In the genomic region with DNA sequence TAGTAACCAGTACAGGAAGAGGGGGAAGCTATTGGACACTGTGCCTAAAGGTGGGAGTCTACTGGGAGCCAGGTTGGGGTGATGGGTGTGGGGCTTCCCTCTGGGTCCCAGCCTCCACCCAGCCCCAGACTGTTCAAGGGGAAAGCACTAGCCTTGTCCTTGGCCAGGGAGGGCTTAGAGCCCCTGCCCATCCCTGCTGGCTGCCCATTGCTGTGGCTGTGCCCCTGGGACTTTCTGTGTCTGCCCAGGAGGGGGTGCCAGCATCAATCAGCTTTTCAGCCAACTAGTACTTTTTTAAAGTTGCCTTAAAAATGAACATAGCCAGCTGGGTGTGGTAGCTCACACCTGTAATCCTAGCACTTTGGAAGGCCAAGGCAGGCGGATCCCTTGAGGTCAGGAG, we compare ENCODE assay signal across 18 cellular contexts. TPM values are rescaled to one million over a fixed set of nuclear protein-coding genes. Genes with fewer than 3 reads are reported as not detected.
DNase-seq lines count a peak whose midpoint lies in the region; ATAC-seq and TF ChIP-seq lines count a peak whose summit lies in the region.
"Had no signal": no experiment of that assay in that cellular context is flagged by ENCODE, and none has a peak within 500 bp of the region (broad histone marks: within the 10 kb centered on the region; RNA-seq: fewer than 3 reads in every experiment).

No MANE protein-coding gene starts in this region.

- no peaks in the 10 kb centered on the region for H3F3A ChIP-seq in Loucy (ENCODE audit: low read depth)

- H3K27me3 ChIP-seq in DND-41 (ENCODE audit: insufficient read depth, low read length, poor library complexity) = no peaks in the 10 kb centered on the region
- no peaks in the 10 kb centered on the region for H3K27me3 ChIP-seq in Loucy (ENCODE audit: insufficient read depth, low read length, poor library complexity, severe bottlenecking)
- H3K27me3 ChIP-seq in osteoblast (ENCODE audit: insufficient read depth, low read length) = no peaks in the 10 kb centered on the region
- H3K27me3 ChIP-seq: gastroesophageal sphincter had no signal

- H3K4me1 ChIP-seq in DND-41 (ENCODE audit: insufficient read depth, low read length) (no peaks in the 10 kb centered on the region), Loucy (ENCODE audit: insufficient read depth, low read length, poor library complexity, severe bottlenecking) (no peaks in the 10 kb centered on the region), osteoblast (ENCODE audit: insufficient read depth, low read length) (no peaks in the 10 kb centered on the region)
- H3K4me1 ChIP-seq: gastroesophageal sphincter had no signal

- H3K9ac ChIP-seq in DND-41 (ENCODE audit: low read depth, low read length) = no peak overlapping the region
- no peak overlapping the region for H3K9ac ChIP-seq in Loucy (ENCODE audit: low read depth, low read length, poor library complexity, severe bottlenecking)
- H3K9ac ChIP-seq: KMS-11 had no signal

- H3K36me3 ChIP-seq in DND-41 (ENCODE audit: insufficient read depth, low read length) (peaks cover 100% of the 10 kb centered on the region), Loucy (ENCODE audit: insufficient read depth, low read length) (peaks cover 98% of the 10 kb centered on the region; the same call in 1 of the 2 replicates), osteoblast (ENCODE audit: insufficient read depth, low read length) (peaks cover 65% of the 10 kb centered on the region)

- H3K9me2 ChIP-seq in Loucy (replicated peaks; ENCODE audit: low read depth, low read length) = no peaks in the 10 kb centered on the region

- no peaks in the 10 kb centered on the region for H3K9me3 ChIP-seq in DND-41 (ENCODE audit: insufficient read depth, low read length, severe bottlenecking)
- no peaks in the 10 kb centered on the region for H3K9me3 ChIP-seq in Loucy (ENCODE audit: insufficient read depth, low read depth, low read length)
- H3K9me3 ChIP-seq in osteoblast (ENCODE audit: low read depth, low read length) = no peaks in the 10 kb centered on the region
- H3K9me3 ChIP-seq: gastroesophageal sphincter, thoracic aorta had no signal

- H3K4me3 ChIP-seq in DND-41 (ENCODE audit: low read depth in 1 of 2, low read length in 2 of 2) (no peak overlapping the region), Loucy (ENCODE audit: low read length, poor library complexity, severe bottlenecking) (no peak overlapping the region), cardiac fibroblast (replicated peaks in 1 of 2; ENCODE audit: low read depth in 2 of 2, low read length in 2 of 2) (no peak overlapping the region), osteoblast (ENCODE audit: insufficient read depth, low read length) (no peak overlapping the region)
- H3K4me3 ChIP-seq: gastroesophageal sphincter, thoracic aorta had no signal

- H4K20me1 ChIP-seq in DND-41 (ENCODE audit: insufficient read depth, low read length) (peaks cover 64% of the 10 kb centered on the region), Loucy (ENCODE audit: insufficient read depth, low read length, poor library complexity, severe bottlenecking) (peaks cover 10% of the 10 kb centered on the region), osteoblast (ENCODE audit: insufficient read depth, low read length) (no peaks in the 10 kb centered on the region)

- H2AFZ ChIP-seq in DND-41 (ENCODE audit: low read depth, low read length) = no peak overlapping the region
- H2AFZ ChIP-seq in Loucy (ENCODE audit: low read length) = no peak overlapping the region
- no peak overlapping the region for H2AFZ ChIP-seq in osteoblast (ENCODE audit: low read length)

- DNase-seq in DND-41 (no peak), cardiac fibroblast (ENCODE audit: low read depth in 2 of 2) (no peak), osteoblast (ENCODE audit: insufficient read length, low spot score, missing footprints) (peak; percentile 65), GM19240 (ENCODE audit: insufficient read length, low spot score) (no peak), DMS153 (lab: John Stamatoyannopoulos, UW) (no peak)
- no peak for DNase-seq in activated CD4-positive, CD25-positive, alpha-beta regulatory T cell treated with anti-CD3 and anti-CD28 coated beads, Interleukin-2, amount 50 U/mL, for 72 hours
- DNase-seq: activated naive CD4-positive, alpha-beta T cell treated with anti-CD3 and anti-CD28 coated beads, Interleukin-2, amount 10 ng/mL, durations not matched to agents 7 days and 5 days; CD4-positive, CD25-positive, alpha-beta regulatory T cell; DMS79; mesenchymal stem cell; NCI-H1417 treated with DMSO at 0.1 percent for 48 hours; NCI-H345 had no signal

- H3K27ac ChIP-seq in DND-41 (ENCODE audit: low read length) = no peak overlapping the region
- no peak overlapping the region for H3K27ac ChIP-seq in osteoblast (ENCODE audit: low read depth, low read length)
- H3K27ac ChIP-seq: gastroesophageal sphincter, KMS-11, thoracic aorta had no signal

- peak; percentile 6 for TF ChIP-seq CTCF in DND-41 (IDR thresholded peaks at IDR 0.05; ENCODE audit: borderline replicate concordance, extremely low read depth, low read length, poor library complexity, severe bottlenecking)
- peak; percentile 22; the same call in 1 of the 2 replicates for TF ChIP-seq CTCF in Loucy (conservative IDR thresholded peaks at IDR 0.05; ENCODE audit: low read length)
- peak; percentile 8 for TF ChIP-seq CTCF in cardiac fibroblast (IDR thresholded peaks at IDR 0.05; ENCODE audit: low read depth, low read length)
- TF ChIP-seq CTCF in osteoblast (IDR thresholded peaks at IDR 0.05; ENCODE audit: extremely low read depth, low read depth, low read length) = no peak

- ATAC-seq in DND-41 (ENCODE audit: insufficient read depth, low read depth) = no peak
- ATAC-seq: gastroesophageal sphincter, sciatic nerve had no signal

- H3K79me2 ChIP-seq in DND-41 (ENCODE audit: insufficient read depth, low read length) (no peaks in the 10 kb centered on the region), Loucy (ENCODE audit: insufficient read depth, low read length) (no peaks in the 10 kb centered on the region), osteoblast (ENCODE audit: insufficient read depth, low read length) (no peaks in the 10 kb centered on the region)

- no peak overlapping the region for H3K4me2 ChIP-seq in DND-41 (ENCODE audit: insufficient read depth, low read length)
- no peak overlapping the region for H3K4me2 ChIP-seq in Loucy (ENCODE audit: low read depth, low read length, poor library complexity, severe bottlenecking)
- no peak overlapping the region for H3K4me2 ChIP-seq in osteoblast (ENCODE audit: insufficient read depth, low read length)
- H3K4me2 ChIP-seq: KMS-11 had no signal

RNA-seq across cellular contexts. Expression of a gene that starts 19.9 kb away (rescaled TPM):
- 8.7 and 13.8 TPM in 2 replicates for total RNA-seq in osteoblast

RNA-seq across cellular contexts. Expression of a gene that starts 46.3 kb away (rescaled TPM):
- not detected in 2 replicates for total RNA-seq in osteoblast
- total RNA-seq: bronchial epithelial cell; CD4-positive, CD25-positive, alpha-beta regulatory T cell; gastroesophageal sphincter; sciatic nerve; thoracic aorta had no signal
